In genomic region chr10:70271996-70272924, GRCh38 we compare ENCODE assay signal across 1 cellular context.
A peak's percentile ranks its signal among the peaks of the same experiment; 100 is the strongest.
TF ChIP-seq lines count a peak whose summit lies in the region.

No MANE protein-coding gene starts in this region.

TF ChIP-seq in HepG2, 621 proteins besides CTCF, POLR2A, EP300 and RAD21:
- TF ChIP-seq GATAD2A (CRISPR knock-in tag; IDR thresholded peaks at IDR 0.05) (no peak), CBFB (CRISPR knock-in tag; IDR thresholded peaks at IDR 0.05) (no peak), PRDM15 (CRISPR knock-in tag; IDR thresholded peaks at IDR 0.05) (peak; percentile 49; the same call in 1 of the 2 replicates), SAP130 (CRISPR knock-in tag; IDR thresholded peaks at IDR 0.05; ENCODE audit: low read depth) (0 out of 2 replicates have a peak, but pooled peaks have one; percentile 26), ZNF883 (CRISPR knock-in tag; IDR thresholded peaks at IDR 0.05; ENCODE audit: not compliant biosample characterization) (no peak), ZNF503 (CRISPR knock-in tag; IDR thresholded peaks at IDR 0.05) (no peak), BATF2 (CRISPR knock-in tag; IDR thresholded peaks at IDR 0.05) (no peak), ZNF407 (CRISPR knock-in tag; IDR thresholded peaks at IDR 0.05; ENCODE audit: not compliant biosample characterization) (no peak), ZSCAN22 (CRISPR knock-in tag; IDR thresholded peaks at IDR 0.05) (no peak), ZSCAN21 (CRISPR knock-in tag; IDR thresholded peaks at IDR 0.05; ENCODE audit: borderline replicate concordance) (no peak)
